ENCODE assay signal across 8 cellular contexts in the genomic region with DNA sequence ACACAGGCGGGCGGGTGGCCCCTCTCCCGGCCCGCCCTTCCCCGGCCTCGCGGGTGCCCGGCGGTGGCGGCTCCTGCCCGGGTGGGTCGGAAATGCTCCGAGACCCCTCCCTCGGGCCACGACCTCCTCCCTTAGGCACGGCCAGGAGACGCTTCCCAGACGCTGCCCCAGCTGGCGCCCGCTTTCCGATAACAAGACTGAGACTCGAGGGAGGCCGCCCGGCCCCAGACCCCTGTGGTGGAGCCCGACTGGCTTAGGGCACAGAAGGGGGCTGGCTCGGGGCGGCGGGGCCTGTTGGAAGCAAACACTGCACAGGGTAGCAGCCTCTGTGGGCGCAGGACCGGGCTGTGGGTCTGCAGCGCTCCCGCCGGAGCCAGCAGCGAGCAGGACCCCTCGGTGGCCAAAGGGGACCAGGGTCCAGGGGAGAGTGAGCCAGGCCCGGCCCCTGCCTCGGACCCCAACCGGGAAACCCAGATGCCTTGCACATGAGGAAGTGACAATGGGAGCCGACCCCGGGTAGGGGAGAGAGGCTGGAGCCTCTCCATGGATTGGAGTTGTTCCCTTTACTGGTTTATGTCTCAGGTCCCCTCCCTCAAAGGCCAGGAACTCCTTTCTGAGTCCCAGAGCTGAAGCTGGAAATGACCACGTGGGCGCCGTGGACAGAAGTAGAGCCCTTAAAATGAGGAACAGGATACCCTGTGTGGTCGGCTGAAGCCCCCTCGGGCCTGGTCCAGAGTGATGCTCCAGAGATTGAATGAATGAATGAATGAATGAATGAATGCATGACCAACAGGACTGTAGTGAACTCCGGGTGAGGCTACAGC. TPM values are rescaled to one million over a fixed set of nuclear protein-coding genes. Genes with fewer than 3 reads are reported as not detected.
DNase-seq lines count a peak whose midpoint lies in the region; ATAC-seq and TF ChIP-seq lines count a peak whose summit lies in the region.

No MANE protein-coding gene starts in this region.

- CTCF ChIA-PET in T-cell (lab: Charles Lee), result no interaction called here

- H3K79me2 ChIP-seq in osteoblast (ENCODE audit: insufficient read depth, low read length), result peaks cover 32% of the 10 kb centered on the region

- H3K4me3 ChIP-seq in fibroblast of villous mesenchyme (ENCODE audit: low read depth, low read length) (peak overlapping the region; percentile 69), osteoblast (ENCODE audit: insufficient read depth, low read length) (peak overlapping the region; percentile 78)

- no peaks in the 10 kb centered on the region for H3K27me3 Mint-ChIP-seq in T-cell

- peaks cover 26% of the 10 kb centered on the region for H3K4me1 ChIP-seq in osteoblast (ENCODE audit: insufficient read depth, low read length)

- peaks cover 3% of the 10 kb centered on the region for H3K36me3 ChIP-seq in osteoblast (ENCODE audit: insufficient read depth, low read length)

- peaks cover 7 to 14% (median 10%) of the 10 kb centered on the region in 3 donors for H3K4me1 Mint-ChIP-seq in T-cell

- DNase-seq in T-cell (no peak), fibroblast of villous mesenchyme (ENCODE audit: low read depth) (no peak), osteoblast (ENCODE audit: insufficient read length, low spot score, missing footprints) (peak; percentile 72), NCI-H446 (lab: John Stamatoyannopoulos, UW) (no peak)

- TF ChIP-seq CTCF in fibroblast of villous mesenchyme (IDR thresholded peaks at IDR 0.05; ENCODE audit: insufficient read depth, low read depth, low read length) (no peak), osteoblast (IDR thresholded peaks at IDR 0.05; ENCODE audit: extremely low read depth, low read depth, low read length) (no peak)

- no peaks in the 10 kb centered on the region for H3K27me3 ChIP-seq in osteoblast (ENCODE audit: insufficient read depth, low read length)

- no peaks in the 10 kb centered on the region for H3K9me3 ChIP-seq in osteoblast (ENCODE audit: low read depth, low read length)

- POLR2A ChIA-PET in T-cell (lab: Charles Lee), result no interaction called here

- peak overlapping the region; percentile 47 for H2AFZ ChIP-seq in osteoblast (ENCODE audit: low read length)

- H3K36me3 Mint-ChIP-seq in T-cell, result no peaks in the 10 kb centered on the region

- peak; percentile 47 for ATAC-seq in GM18907 (IDR thresholded peaks at IDR 0.05; ENCODE audit: unreplicated experiment)
- ATAC-seq in HG02885 (IDR thresholded peaks at IDR 0.05; ENCODE audit: poor library complexity, unreplicated experiment), result peak; percentile 23
- ATAC-seq in T-cell (replicated peaks in 1 of 4), result peak in 3 of 4 experiments; percentile 11 to 34 (median 17)
- no peak for ATAC-seq in esophagus mucosa
- no peak for ATAC-seq in HG03378 (IDR thresholded peaks at IDR 0.05; ENCODE audit: unreplicated experiment)

- H3K27ac Mint-ChIP-seq in T-cell, result no peak overlapping the region

- H3K4me3 Mint-ChIP-seq in T-cell, result peak overlapping the region; percentile 69 to 77 (median 75)

- peak overlapping the region; percentile 84 for H3K4me2 ChIP-seq in osteoblast (ENCODE audit: insufficient read depth, low read length)

- H3K27ac ChIP-seq in osteoblast (ENCODE audit: low read depth, low read length), result peak overlapping the region; percentile 12

- H3K9me3 Mint-ChIP-seq in T-cell, result no peaks in the 10 kb centered on the region

- H4K20me1 ChIP-seq in osteoblast (ENCODE audit: insufficient read depth, low read length), result no peaks in the 10 kb centered on the region

RNA-seq across cellular contexts. Expression of a gene that starts 19.8 kb away (rescaled TPM):
- total RNA-seq in T-cell (100 to 1,000 TPM; 201 to 314 (median 278) TPM), fibroblast of villous mesenchyme (39.9 and 44.9 TPM in 2 replicates), osteoblast (49.5 and 51.0 TPM in 2 replicates), esophagus mucosa (26.8 TPM)

Comparison
In these comparisons a context has a peak if more than half of its experiments do, and no peak if none do; other contexts are left out.
1. ATAC-seq: peak in GM18907 (single experiment), HG02885 (single experiment) and T-cell (3 of 4); none in esophagus mucosa (single experiment) and HG03378 (single experiment).